1 cellular context compared by ENCODE assay signal in genomic region chr13:105642511-105642958, GRCh38.
TF ChIP-seq lines count a peak whose summit lies in the region.

No MANE protein-coding gene starts in this region.

TF ChIP-seq in HepG2, 621 proteins besides CTCF, POLR2A, EP300 and RAD21 (continued from another document):
- no peak for TF ChIP-seq ZBTB14 (CRISPR knock-in tag; IDR thresholded peaks at IDR 0.05)
- TF ChIP-seq NFATC3 (CRISPR knock-in tag; IDR thresholded peaks at IDR 0.05): no peak
- TF ChIP-seq ZNF782 (CRISPR knock-in tag; IDR thresholded peaks at IDR 0.05; ENCODE audit: borderline replicate concordance): no peak
- no peak for TF ChIP-seq GPN1 (CRISPR knock-in tag; IDR thresholded peaks at IDR 0.05; ENCODE audit: borderline replicate concordance)
- no peak for TF ChIP-seq UBTF (CRISPR knock-in tag; IDR thresholded peaks at IDR 0.05)
- TF ChIP-seq NBN (conservative IDR thresholded peaks at IDR 0.05): no peak
- TF ChIP-seq GABPA (IDR thresholded peaks at IDR 0.05; ENCODE audit: low read depth, low read length): no peak
- TF ChIP-seq GABPA (CRISPR knock-in tag; IDR thresholded peaks at IDR 0.05; ENCODE audit: low read depth): no peak
- no peak for TF ChIP-seq ZNF264 (CRISPR knock-in tag; IDR thresholded peaks at IDR 0.05)
- no peak for TF ChIP-seq SRY (CRISPR knock-in tag; IDR thresholded peaks at IDR 0.05)
